Comparison of ENCODE assay signal across 15 cellular contexts in genomic region chrX:24900234-24900633, GRCh38.
A peak's percentile ranks its signal among the peaks of the same experiment; 100 is the strongest.
DNase-seq lines count a peak whose midpoint lies in the region; ATAC-seq, FAIRE-seq and TF ChIP-seq lines count a peak whose summit lies in the region.
"Had no signal": no experiment of that assay in that cellular context is flagged by ENCODE, and none has a peak within 500 bp of the region (broad histone marks: within the 10 kb centered on the region; RNA-seq: fewer than 3 reads in every experiment).

No MANE protein-coding gene starts in this region.

- TF ChIP-seq CTCF in astrocyte (IDR thresholded peaks at IDR 0.05; ENCODE audit: insufficient read depth, low read depth, low read length) (no peak), neural progenitor cell (IDR thresholded peaks at IDR 0.05) (no peak)

- no peak overlapping the region for H3K4me2 ChIP-seq in astrocyte (ENCODE audit: low read length)
- H3K4me2 ChIP-seq in neural progenitor cell = peak overlapping the region; percentile 70

- FAIRE-seq in astrocyte (lab: Jason Lieb, UNC) = peak; percentile 71
- FAIRE-seq: GM12892, GM19239 had no signal

- H2AFZ ChIP-seq in astrocyte (ENCODE audit: low read depth, low read length) (no peak overlapping the region), neural progenitor cell (replicated peaks) (no peak overlapping the region)

- H3F3A ChIP-seq in neural progenitor cell (ENCODE audit: low read depth) = peaks cover 17% of the 10 kb centered on the region

- H3K9me3 Mint-ChIP-seq in astrocyte (ENCODE audit: unreplicated experiment) (no peaks in the 10 kb centered on the region), neural progenitor cell (no peaks in the 10 kb centered on the region)

- DNase-seq in left ventricle myocardium superior (no peak), cardiac septum (ENCODE audit: low spot score) (no peak), astrocyte (ENCODE audit: low read depth) (no peak), neural progenitor cell (ENCODE audit: low spot score) (no peak), anterior cingulate cortex (lab: John Stamatoyannopoulos, UW) (no peak)
- DNase-seq: Caco-2; CD8-positive, alpha-beta memory T cell; DND-41; GDM1; GOT3; IMR-90 had no signal

- H4K20me1 ChIP-seq in astrocyte (ENCODE audit: insufficient read depth, low read length) (no peaks in the 10 kb centered on the region), neural progenitor cell (ENCODE audit: low read depth) (no peaks in the 10 kb centered on the region)

- H3K9me3 ChIP-seq in astrocyte (ENCODE audit: insufficient read depth, low read depth, low read length) (no peaks in the 10 kb centered on the region), neural progenitor cell (ENCODE audit: low read depth) (no peaks in the 10 kb centered on the region)
- H3K9me3 ChIP-seq: Caco-2, HAP-1 had no signal

- ATAC-seq in left ventricle myocardium superior = peak; percentile 71
- ATAC-seq in HG03039 (IDR thresholded peaks at IDR 0.05; ENCODE audit: unreplicated experiment) = no peak

- no peak overlapping the region for H3K4me3 ChIP-seq in astrocyte (ENCODE audit: insufficient read depth, low read depth, low read length)
- no peak overlapping the region for H3K4me3 ChIP-seq in neural progenitor cell
- H3K4me3 ChIP-seq: HAP-1 had no signal

- H3K4me3 Mint-ChIP-seq in astrocyte (ENCODE audit: unreplicated experiment) (no peak overlapping the region), neural progenitor cell (no peak overlapping the region)
- H3K4me3 Mint-ChIP-seq: CD8-positive, alpha-beta memory T cell had no signal

- no peaks in the 10 kb centered on the region for H3K4me1 Mint-ChIP-seq in astrocyte (ENCODE audit: low read depth, unreplicated experiment)
- H3K4me1 Mint-ChIP-seq in neural progenitor cell = peaks cover 22% of the 10 kb centered on the region
- H3K4me1 Mint-ChIP-seq: CD8-positive, alpha-beta memory T cell had no signal

- H3K36me3 ChIP-seq in astrocyte (ENCODE audit: insufficient read depth, low read length) = no peaks in the 10 kb centered on the region
- no peaks in the 10 kb centered on the region for H3K36me3 ChIP-seq in neural progenitor cell

- peaks cover 3% of the 10 kb centered on the region for H3K4me1 ChIP-seq in astrocyte (ENCODE audit: insufficient read depth, low read length)
- H3K4me1 ChIP-seq in neural progenitor cell = peaks cover 42% of the 10 kb centered on the region
- H3K4me1 ChIP-seq: Caco-2 had no signal

- H3K27me3 Mint-ChIP-seq in astrocyte (ENCODE audit: low read depth, unreplicated experiment) (no peaks in the 10 kb centered on the region), neural progenitor cell (ENCODE audit: insufficient read depth, low read depth) (no peaks in the 10 kb centered on the region)

- H3K9ac ChIP-seq in astrocyte (ENCODE audit: low read length) (no peak overlapping the region), neural progenitor cell (no peak overlapping the region)

- H3K27me3 ChIP-seq in astrocyte (ENCODE audit: insufficient read depth, low read length) = no peaks in the 10 kb centered on the region
- H3K27me3 ChIP-seq in neural progenitor cell = no peaks in the 10 kb centered on the region

- no peaks in the 10 kb centered on the region for H3K36me3 Mint-ChIP-seq in astrocyte (ENCODE audit: low read depth, unreplicated experiment)
- peaks cover 31% of the 10 kb centered on the region for H3K36me3 Mint-ChIP-seq in neural progenitor cell

- no peaks in the 10 kb centered on the region for H3K79me2 ChIP-seq in astrocyte (ENCODE audit: insufficient read depth, low read length)
- no peaks in the 10 kb centered on the region for H3K79me2 ChIP-seq in neural progenitor cell (ENCODE audit: low read depth)

- H3K27ac ChIP-seq in astrocyte (ENCODE audit: low read depth, low read length) = no peak overlapping the region
- H3K27ac ChIP-seq in neural progenitor cell = peak overlapping the region; percentile 86

- intact Hi-C loops in left ventricle myocardium superior (cut with micrococcal nuclease) (no loop called here), cardiac septum (cut with DNase I) (no loop called here)

- no peak overlapping the region for H3K27ac Mint-ChIP-seq in astrocyte (ENCODE audit: unreplicated experiment)
- no peak overlapping the region for H3K27ac Mint-ChIP-seq in neural progenitor cell
- H3K27ac Mint-ChIP-seq: CD8-positive, alpha-beta memory T cell had no signal
